In genomic region chrX:65668362-65669310, GRCh38 we compare ENCODE assay signal across 8 cellular contexts. TPM values are rescaled to one million over a fixed set of nuclear protein-coding genes. Genes with fewer than 3 reads are reported as not detected.
A peak's percentile ranks its signal among the peaks of the same experiment; 100 is the strongest.
DNase-seq lines count a peak whose midpoint lies in the region; ATAC-seq and TF ChIP-seq lines count a peak whose summit lies in the region.

No MANE protein-coding gene starts in this region.

- TF ChIP-seq CTCF in CD4-positive, alpha-beta T cell (IDR thresholded peaks at IDR 0.05): no peak

- H3K4me3 Mint-ChIP-seq in CD4-positive, alpha-beta T cell: peak overlapping the region; percentile 99
- peak overlapping the region; percentile 95 for H3K4me3 Mint-ChIP-seq in activated CD8-positive, alpha-beta T cell treated with anti-CD3 and anti-CD28 coated beads, Interleukin-2, amount 10 ng/mL, durations not matched to agents 7 days and 5 days
- H3K4me3 Mint-ChIP-seq in effector memory CD8-positive, alpha-beta T cell: peak overlapping the region; percentile 96 to 97

- H3K4me1 Mint-ChIP-seq in CD4-positive, alpha-beta T cell (ENCODE audit: low read depth): peaks cover 55% of the 10 kb centered on the region
- H3K4me1 Mint-ChIP-seq in activated CD8-positive, alpha-beta T cell treated with anti-CD3 and anti-CD28 coated beads, Interleukin-2, amount 10 ng/mL, durations not matched to agents 7 days and 5 days (ENCODE audit: low read depth): peaks cover 35% of the 10 kb centered on the region
- H3K4me1 Mint-ChIP-seq in effector memory CD8-positive, alpha-beta T cell (ENCODE audit: low read depth in 2 of 2): peaks cover 39 to 40% of the 10 kb centered on the region in 2 donors

- peak; percentile 11 to 60 (median 47) for DNase-seq in CD4-positive, alpha-beta T cell
- DNase-seq in NCI-H446 treated with DMSO at 0.1 percent for 48 hours (lab: John Stamatoyannopoulos, UW): peak; percentile 31
- DNase-seq in activated CD8-positive, alpha-beta T cell treated with anti-CD3 and anti-CD28 coated beads, Interleukin-2, amount 10 ng/mL, durations not matched to agents 7 days and 5 days: peak; percentile 74
- DNase-seq in effector memory CD8-positive, alpha-beta T cell: peak; percentile 23 to 33 (median 27)
- peak; percentile 64 for DNase-seq in stimulated activated naive CD4-positive, alpha-beta T cell treated with Interleukin-2 at 50 U/mL for 16 hours (lab: John Stamatoyannopoulos, UW)

- no peaks in the 10 kb centered on the region for H3K9me3 Mint-ChIP-seq in CD4-positive, alpha-beta T cell
- H3K9me3 Mint-ChIP-seq in activated CD8-positive, alpha-beta T cell treated with anti-CD3 and anti-CD28 coated beads, Interleukin-2, amount 10 ng/mL, durations not matched to agents 7 days and 5 days (ENCODE audit: insufficient read depth): no peaks in the 10 kb centered on the region
- no peaks in the 10 kb centered on the region for H3K9me3 Mint-ChIP-seq in effector memory CD8-positive, alpha-beta T cell

- H3K36me3 ChIP-seq in mesodermal cell (ENCODE audit: control insufficient read depth, insufficient read depth, low read length): peaks cover 25% of the 10 kb centered on the region

- WGBS in mesodermal cell (ENCODE audit: insufficient coverage in 2 of 2), 2 experiments: 0% methylated on average over 1 to 2 of the region's 13 CpGs

- H3K4me1 ChIP-seq in mesodermal cell (ENCODE audit: control insufficient read depth, insufficient read depth, low read length, poor library complexity, severe bottlenecking): peaks cover 18% of the 10 kb centered on the region

- CTCF ChIA-PET in CD4-positive, alpha-beta T cell (lab: Charles Lee): interaction anchor here (1.7 kb wide), 1 partner anchor 11 kb away, joined by 5 read pairs; no protein-coding TSS in a partner anchor
- CTCF ChIA-PET in activated CD8-positive, alpha-beta T cell treated with anti-CD3 and anti-CD28 coated beads, Interleukin-2, amount 10 ng/mL, durations not matched to agents 7 days and 5 days (lab: Charles Lee): interaction anchor here (0.7 to 2.2 kb wide), 7 partner anchors 10 to 72 kb away, joined by 3 to 9 read pairs (median 4); no protein-coding TSS in a partner anchor

- H3K36me3 Mint-ChIP-seq in CD4-positive, alpha-beta T cell (ENCODE audit: low read depth): peaks cover 58% of the 10 kb centered on the region
- peaks cover 51% of the 10 kb centered on the region for H3K36me3 Mint-ChIP-seq in activated CD8-positive, alpha-beta T cell treated with anti-CD3 and anti-CD28 coated beads, Interleukin-2, amount 10 ng/mL, durations not matched to agents 7 days and 5 days (ENCODE audit: low read depth)
- H3K36me3 Mint-ChIP-seq in effector memory CD8-positive, alpha-beta T cell (ENCODE audit: insufficient read depth): peaks cover 23% of the 10 kb centered on the region

- peak overlapping the region; percentile 72 for H3K27ac ChIP-seq in CD4-positive, alpha-beta T cell (ENCODE audit: low read depth, low read length)
- peak overlapping the region; percentile 96 for H3K27ac ChIP-seq in mesodermal cell (ENCODE audit: low read depth, low read length, severe bottlenecking)

- peak overlapping the region; percentile 64 for H3K4me3 ChIP-seq in mesodermal cell (ENCODE audit: extremely low read depth, insufficient read depth, low read length, poor library complexity, severe bottlenecking)

- ATAC-seq in CD4-positive, alpha-beta T cell (ENCODE audit: poor library complexity): peak; percentile 70
- peak; percentile 38 for ATAC-seq in GM21619 (IDR thresholded peaks at IDR 0.05; ENCODE audit: unreplicated experiment)
- ATAC-seq in activated CD8-positive, alpha-beta T cell treated with anti-CD3 and anti-CD28 coated beads, Interleukin-2, amount 10 ng/mL, durations not matched to agents 7 days and 5 days: peak; percentile 27
- ATAC-seq in effector memory CD8-positive, alpha-beta T cell (replicated peaks): peak; percentile 42
- no peak for ATAC-seq in GM21515 (IDR thresholded peaks at IDR 0.05; ENCODE audit: unreplicated experiment)

- H3K9me3 ChIP-seq in CD4-positive, alpha-beta T cell (ENCODE audit: control insufficient read depth, low read length): no peaks in the 10 kb centered on the region
- H3K9me3 ChIP-seq in mesodermal cell (ENCODE audit: control insufficient read depth, low read length): no peaks in the 10 kb centered on the region

- peak overlapping the region; percentile 93 for H3K27ac Mint-ChIP-seq in CD4-positive, alpha-beta T cell
- H3K27ac Mint-ChIP-seq in activated CD8-positive, alpha-beta T cell treated with anti-CD3 and anti-CD28 coated beads, Interleukin-2, amount 10 ng/mL, durations not matched to agents 7 days and 5 days: peak overlapping the region; percentile 93
- peak overlapping the region; percentile 87 to 93 for H3K27ac Mint-ChIP-seq in effector memory CD8-positive, alpha-beta T cell

- POLR2A ChIA-PET in CD4-positive, alpha-beta T cell (lab: Charles Lee): interaction anchor here (0.6 to 4.5 kb wide), 8 partner anchors 12 to 336 kb away, joined by 3 to 25 read pairs (median 6); no protein-coding TSS in a partner anchor
- POLR2A ChIA-PET in activated CD8-positive, alpha-beta T cell treated with anti-CD3 and anti-CD28 coated beads, Interleukin-2, amount 10 ng/mL, durations not matched to agents 7 days and 5 days (lab: Charles Lee): interaction anchor here (0.6 to 3.1 kb wide), 12 partner anchors 11 to 197 kb away, joined by 3 to 20 read pairs (median 4); no protein-coding TSS in a partner anchor

- H3K27me3 Mint-ChIP-seq in CD4-positive, alpha-beta T cell: no peaks in the 10 kb centered on the region
- H3K27me3 Mint-ChIP-seq in activated CD8-positive, alpha-beta T cell treated with anti-CD3 and anti-CD28 coated beads, Interleukin-2, amount 10 ng/mL, durations not matched to agents 7 days and 5 days (ENCODE audit: low read depth): no peaks in the 10 kb centered on the region
- H3K27me3 Mint-ChIP-seq in effector memory CD8-positive, alpha-beta T cell: no peaks in the 10 kb centered on the region

- intact Hi-C loops in CD4-positive, alpha-beta T cell (cut with DNase I, micrococcal nuclease): loop anchor here (2.0 to 5.0 kb wide), 4 partner anchors 30 to 74 kb away; no protein-coding TSS in a partner anchor

- no peaks in the 10 kb centered on the region for H3K27me3 ChIP-seq in CD4-positive, alpha-beta T cell (ENCODE audit: control insufficient read depth, insufficient read depth, low read length)

RNA-seq across cellular contexts. Expression of gene MSN, which starts 1.2 kb away (rescaled TPM):
- 100 to 1,000 TPM; 268 to 273 TPM for total RNA-seq in CD4-positive, alpha-beta T cell
- total RNA-seq in activated CD8-positive, alpha-beta T cell treated with anti-CD3 and anti-CD28 coated beads, Interleukin-2, amount 10 ng/mL, durations not matched to agents 7 days and 5 days: 100 to 1,000 TPM; 622 to 627 TPM
- 491 TPM for polyA plus RNA-seq in mesodermal cell (2013, experiment 1 of 2)
- 426 TPM for polyA plus RNA-seq in mesodermal cell (2013, experiment 2 of 2)
